ENCODE assay signal across 11 cellular contexts in the genomic region with DNA sequence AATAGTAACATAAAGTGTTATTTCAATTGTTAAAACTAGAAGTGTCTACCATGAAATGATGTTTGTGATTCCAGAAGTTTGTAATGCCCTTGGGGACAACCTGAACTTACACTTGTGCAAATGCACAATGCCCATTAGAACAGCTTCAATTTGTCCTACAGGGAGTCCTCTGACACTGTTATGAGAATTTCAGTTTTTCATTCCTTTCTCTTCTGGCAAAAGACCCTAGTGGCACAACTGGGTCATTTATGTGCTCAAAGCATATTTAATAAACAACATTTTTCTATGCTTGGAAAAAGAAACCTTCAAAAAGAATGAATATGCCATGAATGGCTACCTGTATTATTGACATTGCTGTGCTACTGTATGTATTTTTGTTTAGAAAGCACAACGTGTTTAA. TPM values are rescaled to one million over a fixed set of nuclear protein-coding genes. Genes with fewer than 3 reads are reported as not detected.
"Had no signal": no experiment of that assay in that cellular context is flagged by ENCODE, and none has a peak within 500 bp of the region (broad histone marks: within the 10 kb centered on the region; RNA-seq: fewer than 3 reads in every experiment).

A gene (plus strand): TSS at position 301 of the 400 bp plus-strand sequence. CDS start 1,977 bp downstream, outside the sequence.

- H3K27ac Mint-ChIP-seq: GM23338, H9, HFFc6 had no signal

- H2AFZ ChIP-seq: GM23248, GM23338 had no signal

- H3K9ac ChIP-seq: GM23248 had no signal

- H3K4me2 ChIP-seq: GM23338 had no signal

- H3K36me3 ChIP-seq: HAP-1 had no signal

- DNase-seq: GM23248, GOT3, H7, H9, HCEC 1CT, HFFc6 had no signal

- H3K9me3 ChIP-seq: HAP-1 had no signal

- H3K4me1 Mint-ChIP-seq: GM23338, H9 had no signal

- H3K4me3 ChIP-seq: GM23248, GM23338, HAP-1 had no signal

- H3K9me3 Mint-ChIP-seq: GM23338, H9 had no signal

- H3K4me3 Mint-ChIP-seq: GM23338, H9, HFFc6 had no signal

- H3K27ac ChIP-seq: GM23248 had no signal

- FAIRE-seq: H54 had no signal

- H3K4me1 ChIP-seq: HAP-1 had no signal

- ATAC-seq: GM23338, HCT116 had no signal

RNA-seq across cellular contexts. Expression of the gene that starts here (rescaled TPM):
- total RNA-seq: GM23248, GM23338, H4, H7, H9, HFFc6 had no signal
- polyA plus RNA-seq: GM23248, GM23338 had no signal
